Comparison of ENCODE assay signal across 8 cellular contexts in the genomic region with DNA sequence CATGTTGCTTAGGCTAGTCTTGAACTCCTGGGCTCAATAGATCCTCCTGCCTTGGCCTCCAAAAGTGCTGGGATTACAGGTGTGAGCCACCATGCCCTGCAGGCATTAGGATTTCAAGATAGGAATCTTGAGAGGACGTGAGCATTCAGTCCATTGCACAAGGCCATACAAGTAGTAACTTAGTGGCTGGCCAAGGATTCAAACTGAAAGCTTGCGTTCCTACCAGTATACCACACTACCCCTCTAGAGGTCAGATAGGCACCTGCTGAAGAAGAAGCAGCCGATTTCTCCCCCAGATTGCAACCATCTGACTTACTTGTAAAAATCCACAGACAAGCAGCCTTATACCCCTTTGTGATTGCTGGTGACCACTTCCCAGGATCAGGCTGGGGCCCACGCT.
"Had no signal": no experiment of that assay in that cellular context is flagged by ENCODE, and none has a peak within 500 bp of the region (broad histone marks: within the 10 kb centered on the region; RNA-seq: fewer than 3 reads in every experiment).

No MANE protein-coding gene starts in this region.

- H3K36me3 Mint-ChIP-seq: IgD-negative memory B cell had no signal

- H3K4me3 Mint-ChIP-seq: H9, IgD-negative memory B cell had no signal

- H3K27ac Mint-ChIP-seq: IgD-negative memory B cell had no signal

- DNase-seq: GOT3, H9, HCEC 1CT, KBM-7 had no signal

- FAIRE-seq: H54, HepG2 had no signal

- H3K4me1 Mint-ChIP-seq: H9, IgD-negative memory B cell had no signal

- H3K27ac ChIP-seq: HL-60 had no signal

- ATAC-seq: HepG2 had no signal
